ENCODE assay signal across 21 cellular contexts in genomic region chr19:14558370-14559066, GRCh38. TPM values are rescaled to one million over a fixed set of nuclear protein-coding genes. Genes with fewer than 3 reads are reported as not detected.
DNase-seq lines count a peak whose midpoint lies in the region; ATAC-seq, FAIRE-seq and TF ChIP-seq lines count a peak whose summit lies in the region.
"Had no signal": no experiment of that assay in that cellular context is flagged by ENCODE, and none has a peak within 500 bp of the region (broad histone marks: within the 10 kb centered on the region; RNA-seq: fewer than 3 reads in every experiment).

No MANE protein-coding gene starts in this region.

- intact Hi-C loops in IMR-90 (cut with micrococcal nuclease), result no loop called here

- no peak overlapping the region for H3K14ac ChIP-seq in IMR-90 (replicated peaks; ENCODE audit: low read depth, low read length)

- H3K27me3 Mint-ChIP-seq in nephron progenitor cell (ENCODE audit: low read depth, poor library complexity), result peaks cover 3% of the 10 kb centered on the region
- H3K27me3 Mint-ChIP-seq: activated CD4-positive, alpha-beta T cell treated with anti-CD3 and anti-CD28 coated beads, Interleukin-2, amount 10 ng/mL, durations not matched to agents 24 days and 14 days; memory B cell; stimulated activated naive CD8-positive, alpha-beta T cell treated with anti-CD3 and anti-CD28 coated beads, Interleukin-15, amount 100 ng/mL, for 72 hours had no signal

- peaks cover 7% of the 10 kb centered on the region for H3K9me1 ChIP-seq in IMR-90 (ENCODE audit: insufficient read depth, low read length)

- H3K36me3 Mint-ChIP-seq in nephron progenitor cell (ENCODE audit: low read depth), result peaks cover 4% of the 10 kb centered on the region
- H3K36me3 Mint-ChIP-seq: memory B cell had no signal

- peaks cover 18 to 90% (median 59%) of the 10 kb centered on the region in 11 experiments; a peak in 18 of 22 replicates for H4K20me1 ChIP-seq in BLaER1 treated with 17β-estradiol and CSF1 and Interleukin-3, amounts not matched to agents 10 nM and 100 nM
- H4K20me1 ChIP-seq in IMR-90 (ENCODE audit: insufficient read depth, low read length), result peaks cover 10% of the 10 kb centered on the region

- no peak for FAIRE-seq in RCC 7860 (lab: Jason Lieb, UNC)
- FAIRE-seq: TTC549 had no signal

- peaks cover 72 to 99% (median 90%) of the 10 kb centered on the region in 10 experiments for H3K4me1 ChIP-seq in BLaER1 treated with 17β-estradiol and CSF1 and Interleukin-3, amounts not matched to agents 10 nM and 100 nM
- H3K4me1 ChIP-seq in IMR-90 (ENCODE audit: control insufficient read depth, insufficient read depth, low read length), result peaks cover 8% of the 10 kb centered on the region; the same call in 1 of the 2 replicates
- H3K4me1 ChIP-seq in esophagus (ENCODE audit: control insufficient read depth in 2 of 2, insufficient read depth in 2 of 2, low read length in 1 of 2), result peaks cover 11 to 52% of the 10 kb centered on the region in 2 donors
- H3K4me1 ChIP-seq in HAP-1, result no peaks in the 10 kb centered on the region; the same call in 1 of the 2 replicates

- no peak overlapping the region for H3K4me3 Mint-ChIP-seq in nephron progenitor cell
- H3K4me3 Mint-ChIP-seq: activated CD4-positive, alpha-beta T cell treated with anti-CD3 and anti-CD28 coated beads, Interleukin-2, amount 10 ng/mL, durations not matched to agents 24 days and 14 days; memory B cell; stimulated activated naive CD8-positive, alpha-beta T cell treated with anti-CD3 and anti-CD28 coated beads, Interleukin-15, amount 100 ng/mL, for 72 hours had no signal

- peaks cover 55% of the 10 kb centered on the region for H3K4me1 Mint-ChIP-seq in nephron progenitor cell

- DNase-seq in IMR-90 (no peak), nephron progenitor cell (no peak), HAP-1 (ENCODE audit: low spot score in 2 of 2) (no peak), WERI-Rb-1 (no peak), RCC 7860 (ENCODE audit: low spot score) (no peak)
- DNase-seq: activated CD4-positive, alpha-beta T cell treated with anti-CD3 and anti-CD28 coated beads, Interleukin-2, amount 10 ng/mL, durations not matched to agents 24 days and 14 days; activated naive CD4-positive, alpha-beta T cell treated with anti-CD3 and anti-CD28 coated beads, Interleukin-2, amount 50 U/mL, for 16 hours; EL; NCI-H2029; NCI-H510A treated with DMSO at 0.1 percent for 48 hours; OCI-M1; retina; stimulated activated naive CD8-positive, alpha-beta T cell treated with anti-CD3 and anti-CD28 coated beads, Interleukin-15, amount 100 ng/mL, for 72 hours; uterus had no signal

- no peak overlapping the region for H4K8ac ChIP-seq in IMR-90 (ENCODE audit: low read depth in 2 of 2, low read length in 2 of 2)

- TF ChIP-seq CTCF in IMR-90 (conservative IDR thresholded peaks at IDR 0.05; ENCODE audit: low read depth, low read length), result no peak
- no peak for TF ChIP-seq CTCF in nephron progenitor cell (IDR thresholded peaks at IDR 0.05)
- no peak for TF ChIP-seq CTCF in WERI-Rb-1 (IDR thresholded peaks at IDR 0.05; ENCODE audit: low read depth, low read length)

- 76% methylated on average over 13 of the region's 23 CpGs; no CpG with 5 or more reads in 1 of the 2 experiments for WGBS in IMR-90 (ENCODE audit: extremely low coverage in 2 of 2, insufficient read length in 1 of 2), 2 experiments
- WGBS in esophagus, 2 donors, result 59 to 72% methylated on average over 23 of the region's 23 CpGs

- H2AFZ ChIP-seq in IMR-90 (replicated peaks; ENCODE audit: low read length, poor library complexity), result peak overlapping the region; percentile 58

- peak overlapping the region; percentile 23 to 100 (median 95) for H3K4me2 ChIP-seq in BLaER1 treated with 17β-estradiol and CSF1 and Interleukin-3, amounts not matched to agents 10 nM and 100 nM
- H3K4me2 ChIP-seq in IMR-90 (ENCODE audit: low read depth, low read length), result no peak overlapping the region

- BruUV-seq in IMR-90 (replicated peaks; lab: Mats Ljungman, UMichigan), result no TSS peak

- H2BK120ac ChIP-seq in IMR-90 (ENCODE audit: low read depth, low read length), result no peak overlapping the region

- H2AK9ac ChIP-seq in IMR-90 (replicated peaks; ENCODE audit: low read depth, low read length, poor library complexity), result no peak overlapping the region

- no peaks in the 10 kb centered on the region for H3K27me3 ChIP-seq in BLaER1 treated with 17β-estradiol and CSF1 and Interleukin-3, amounts not matched to agents 10 nM and 100 nM
- H3K27me3 ChIP-seq in IMR-90 (ENCODE audit: control insufficient read depth, insufficient read depth, low read length) (no peaks in the 10 kb centered on the region), esophagus (ENCODE audit: control insufficient read depth in 1 of 2, insufficient read depth in 2 of 2, low read length in 2 of 2) (no peaks in the 10 kb centered on the region), HAP-1 (ENCODE audit: low read depth) (no peaks in the 10 kb centered on the region), WERI-Rb-1 (ENCODE audit: insufficient read depth, low read depth, severe bottlenecking) (no peaks in the 10 kb centered on the region)
- H3K27me3 ChIP-seq: uterus had no signal

- no peaks in the 10 kb centered on the region for H3K9me3 Mint-ChIP-seq in nephron progenitor cell
- H3K9me3 Mint-ChIP-seq: activated CD4-positive, alpha-beta T cell treated with anti-CD3 and anti-CD28 coated beads, Interleukin-2, amount 10 ng/mL, durations not matched to agents 24 days and 14 days; memory B cell; stimulated activated naive CD8-positive, alpha-beta T cell treated with anti-CD3 and anti-CD28 coated beads, Interleukin-15, amount 100 ng/mL, for 72 hours had no signal

- no peak overlapping the region for H2BK20ac ChIP-seq in IMR-90 (ENCODE audit: low read depth, low read length)

- CTCF ChIA-PET in IMR-90 (lab: Yijun Ruan, JAX), result no interaction called here

- H3K79me1 ChIP-seq in IMR-90 (ENCODE audit: low read depth in 1 of 2, low read length in 2 of 2), result peaks cover 10 to 48% of the 10 kb centered on the region in 2 experiments

- H3K27ac ChIP-seq in BLaER1 treated with 17β-estradiol and CSF1 and Interleukin-3, amounts not matched to agents 10 nM and 100 nM, result peak overlapping the region in 9 of 11 experiments; percentile 26 to 87 (median 58); a peak in 17 of 22 replicates
- no peak overlapping the region for H3K27ac ChIP-seq in IMR-90 (ENCODE audit: insufficient read depth, low read length)
- H3K27ac ChIP-seq in esophagus (ENCODE audit: low read depth in 2 of 2, low read length in 1 of 2), result peak overlapping the region; percentile 28 to 71
- H3K27ac ChIP-seq in WERI-Rb-1, result no peak overlapping the region
- H3K27ac ChIP-seq: uterus had no signal

- peak overlapping the region; percentile 6 to 80 (median 58); a peak in 18 of 22 replicates for H3K9ac ChIP-seq in BLaER1 treated with 17β-estradiol and CSF1 and Interleukin-3, amounts not matched to agents 10 nM and 100 nM
- no peak overlapping the region for H3K9ac ChIP-seq in IMR-90 (ENCODE audit: low read depth, low read length)

- no peak for TF ChIP-seq POLR2A in IMR-90 (IDR thresholded peaks at IDR 0.05; ENCODE audit: low read depth, low read length)

- H3K9me3 ChIP-seq in BLaER1 treated with 17β-estradiol and CSF1 and Interleukin-3, amounts not matched to agents 10 nM and 100 nM (replicated peaks in 1 of 11), result no peaks in the 10 kb centered on the region
- H3K9me3 ChIP-seq in IMR-90 (ENCODE audit: control insufficient read depth, insufficient read depth, low read length) (no peaks in the 10 kb centered on the region), esophagus (ENCODE audit: control insufficient read depth in 2 of 2, insufficient read depth in 1 of 2, low read depth in 1 of 2, low read length in 1 of 2) (no peaks in the 10 kb centered on the region), HAP-1 (no peaks in the 10 kb centered on the region), WERI-Rb-1 (ENCODE audit: severe bottlenecking) (no peaks in the 10 kb centered on the region)
- H3K9me3 ChIP-seq: uterus had no signal

- H4K91ac ChIP-seq in IMR-90 (ENCODE audit: insufficient read depth, low read depth, low read length), result no peak overlapping the region

- no peak overlapping the region for H3K18ac ChIP-seq in IMR-90 (ENCODE audit: low read depth, low read length)

- H2BK5ac ChIP-seq in IMR-90 (ENCODE audit: low read depth, low read length, poor library complexity, severe bottlenecking), result no peak overlapping the region

- dilution Hi-C loops in IMR-90 (cut with HindIII; ENCODE audit: low sequenced_read_pairs, unreplicated experiment), result no loop called here

- 0 out of 20 replicates have a peak overlapping the region, but pooled peaks of 2 of the 10 experiments have one; percentile 2 to 8 for H3K4me3 ChIP-seq in BLaER1 treated with 17β-estradiol and CSF1 and Interleukin-3, amounts not matched to agents 10 nM and 100 nM
- no peak overlapping the region for H3K4me3 ChIP-seq in IMR-90 (ENCODE audit: insufficient read depth, low read depth, low read length)
- H3K4me3 ChIP-seq in esophagus (ENCODE audit: low read depth in 1 of 2, low read length in 2 of 2), result no peak overlapping the region
- H3K4me3 ChIP-seq in HAP-1, result no peak overlapping the region
- H3K4me3 ChIP-seq in WERI-Rb-1 (ENCODE audit: low read depth, low read length), result no peak overlapping the region
- H3K4me3 ChIP-seq: uterus had no signal

- H3K36me3 ChIP-seq in BLaER1 treated with 17β-estradiol and CSF1 and Interleukin-3, amounts not matched to agents 10 nM and 100 nM, result peaks cover 0 to 17% (median 5%) of the 10 kb centered on the region in 11 experiments; a peak in 11 of 22 replicates
- H3K36me3 ChIP-seq in IMR-90 (ENCODE audit: control insufficient read depth, insufficient read depth, low read length), result no peaks in the 10 kb centered on the region
- peaks cover 0 to 9% of the 10 kb centered on the region in 2 donors for H3K36me3 ChIP-seq in esophagus (ENCODE audit: control insufficient read depth in 2 of 2, insufficient read depth in 2 of 2, low read length in 1 of 2)
- no peaks in the 10 kb centered on the region for H3K36me3 ChIP-seq in HAP-1 (replicated peaks)
- H3K36me3 ChIP-seq in WERI-Rb-1, result peaks cover 13% of the 10 kb centered on the region
- H3K36me3 ChIP-seq: uterus had no signal

- H3K27ac Mint-ChIP-seq in nephron progenitor cell, result peak overlapping the region; percentile 51
- H3K27ac Mint-ChIP-seq: activated CD4-positive, alpha-beta T cell treated with anti-CD3 and anti-CD28 coated beads, Interleukin-2, amount 10 ng/mL, durations not matched to agents 24 days and 14 days; memory B cell had no signal

- POLR2A ChIA-PET in IMR-90 (lab: Charles Lee; ENCODE audit: unreplicated experiment), result no interaction called here

- no peak overlapping the region for H3K56ac ChIP-seq in IMR-90 (ENCODE audit: extremely low read depth, insufficient read depth, low read length)

- H2BK15ac ChIP-seq in IMR-90 (ENCODE audit: low read depth, low read length), result no peak overlapping the region

- H4K5ac ChIP-seq in IMR-90 (ENCODE audit: low read depth, low read length), result no peak overlapping the region

- H3K23ac ChIP-seq in IMR-90 (ENCODE audit: low read depth, low read length), result no peak overlapping the region

- no peak for TF ChIP-seq RAD21 in IMR-90 (IDR thresholded peaks at IDR 0.05; ENCODE audit: low read length)

- ATAC-seq in IMR-90 (ENCODE audit: low read depth) (no peak), GM21825 (IDR thresholded peaks at IDR 0.05; ENCODE audit: unreplicated experiment) (no peak)
- ATAC-seq: stimulated activated naive CD8-positive, alpha-beta T cell treated with anti-CD3 and anti-CD28 coated beads, Interleukin-15, amount 100 ng/mL, for 72 hours had no signal

- H3K4ac ChIP-seq in IMR-90 (ENCODE audit: low read depth, low read length), result no peak overlapping the region

- in situ Hi-C loops in IMR-90 (cut with MboI; ENCODE audit: low sequenced_read_pairs) (loop anchor here (25.0 kb wide), 1 partner anchor 879 kb away; the partner anchor contains the start of gene WIZ), HAP-1 (cut with MboI; ENCODE audit: low sequenced_read_pairs) (no loop called here)

- H2AK5ac ChIP-seq in IMR-90 (ENCODE audit: low read depth, low read length), result no peak overlapping the region; the same call in 1 of the 2 replicates

RNA-seq across cellular contexts. Expression of gene NDUFB7, which starts 13.3 kb away (rescaled TPM):
- total RNA-seq in IMR-90 (2012; rRNA removed), result 337 and 436 TPM in 2 replicates
- polyA plus RNA-seq in IMR-90 (2012; rRNA removed), result 523 and 591 TPM in 2 replicates
- polyA plus RNA-seq in IMR-90 (2012; cell fraction: cytosol; rRNA removed), result 616 and 949 TPM in 2 replicates
- 86.4 and 295 TPM in 2 replicates for polyA plus RNA-seq in IMR-90 (2012; cell fraction: nucleus; rRNA removed; ENCODE audit: low replicate concordance)
- polyA plus RNA-seq in esophagus, result 100 to 1,000 TPM; 471 to 517 TPM

RNA-seq across cellular contexts. Expression of gene CLEC17A, which starts 24.4 kb away (rescaled TPM):
- not detected in 2 replicates for total RNA-seq in IMR-90 (2012; rRNA removed)
- polyA plus RNA-seq in IMR-90 (2012; rRNA removed) (0.05 TPM in 1 of 2 replicates, not detected in the other), esophagus (under 1 TPM; 0.01 to 0.08 TPM)
- not detected in 2 replicates for polyA plus RNA-seq in IMR-90 (2012; cell fraction: cytosol; rRNA removed)
- polyA plus RNA-seq in IMR-90 (2012; cell fraction: nucleus; rRNA removed; ENCODE audit: low replicate concordance), result 0.10 and 0.11 TPM in 2 replicates
- total RNA-seq: activated CD4-positive, alpha-beta T cell treated with anti-CD3 and anti-CD28 coated beads, Interleukin-2, amount 10 ng/mL, durations not matched to agents 24 days and 14 days; epithelial cell of proximal tubule had no signal
- polyA plus RNA-seq: neural cell had no signal

RNA-seq across cellular contexts. Expression of gene TECR, which starts 29.1 kb away (rescaled TPM):
- total RNA-seq in IMR-90 (2012; rRNA removed), result 35.8 and 46.2 TPM in 2 replicates
- 81.2 and 102 TPM in 2 replicates for polyA plus RNA-seq in IMR-90 (2012; rRNA removed)
- polyA plus RNA-seq in IMR-90 (2012; cell fraction: cytosol; rRNA removed), result 74.3 and 124 TPM in 2 replicates
- 111 and 215 TPM in 2 replicates for polyA plus RNA-seq in IMR-90 (2012; cell fraction: nucleus; rRNA removed; ENCODE audit: low replicate concordance)
- 100 to 1,000 TPM; 362 to 444 TPM for polyA plus RNA-seq in esophagus

RNA-seq across cellular contexts. Expression of gene DNAJB1, which starts 40.3 kb away (rescaled TPM):
- 82.5 and 88.2 TPM in 2 replicates for total RNA-seq in IMR-90 (2012; rRNA removed)
- polyA plus RNA-seq in IMR-90 (2012; rRNA removed), result 91.1 and 95.4 TPM in 2 replicates
- 73.4 and 172 TPM in 2 replicates for polyA plus RNA-seq in IMR-90 (2012; cell fraction: cytosol; rRNA removed)
- polyA plus RNA-seq in IMR-90 (2012; cell fraction: nucleus; rRNA removed; ENCODE audit: low replicate concordance), result 38.3 and 63.8 TPM in 2 replicates
- polyA plus RNA-seq in esophagus, result 100 to 1,000 TPM; 249 to 309 TPM

Comparison
In these comparisons a context has a peak if more than half of its experiments do, and no peak if none do; other contexts are left out.
1. H3K27ac ChIP-seq: peak in BLaER1 treated with 17β-estradiol and CSF1 and Interleukin-3, amounts not matched to agents 10 nM and 100 nM (9 of 11) and esophagus (2 of 2); none in IMR-90 (single experiment) and WERI-Rb-1 (single experiment).